In genomic region chr5:96745844-96746531, GRCh38 we compare ENCODE assay signal across 11 cellular contexts.
DNase-seq lines count a peak whose midpoint lies in the region; ATAC-seq, FAIRE-seq and TF ChIP-seq lines count a peak whose summit lies in the region.
"Had no signal": no experiment of that assay in that cellular context is flagged by ENCODE, and none has a peak within 500 bp of the region (broad histone marks: within the 10 kb centered on the region; RNA-seq: fewer than 3 reads in every experiment).

No MANE protein-coding gene starts in this region.

- no peak for TF ChIP-seq CTCF in HFF-Myc (IDR thresholded peaks at IDR 0.05; ENCODE audit: low read depth, low read length, missing control alignments)
- TF ChIP-seq CTCF in bronchial epithelial cell (IDR thresholded peaks at IDR 0.05; ENCODE audit: insufficient read depth, low read length, severe bottlenecking), result no peak
- no peak for TF ChIP-seq CTCF in psoas muscle (IDR thresholded peaks at IDR 0.05)

- 37 to 47% (median 42%) methylated on average over 5 of the region's 5 CpGs for WGBS in psoas muscle, 3 donors

- no peak for ATAC-seq in psoas muscle

- peaks cover 4% of the 10 kb centered on the region for H3K4me1 ChIP-seq in psoas muscle

- H3K27me3 ChIP-seq in bronchial epithelial cell (ENCODE audit: control insufficient read depth, insufficient read depth, low read length) (no peaks in the 10 kb centered on the region), psoas muscle (ENCODE audit: insufficient read depth in 3 of 3, low read length in 2 of 3) (no peaks in the 10 kb centered on the region)

- peak overlapping the region; percentile 43 for H3K27ac ChIP-seq in psoas muscle

- DNase-seq in NCI-H2171 treated with DMSO at 0.1 percent for 48 hours (lab: John Stamatoyannopoulos, UW) (peak; percentile 48), NCI-H2171 (lab: John Stamatoyannopoulos, UW) (no peak), HFF-Myc (ENCODE audit: extremely low read depth, low read depth) (peak; percentile 45), bronchial epithelial cell (ENCODE audit: low read depth) (no peak), psoas muscle (no peak), GM19239 (ENCODE audit: insufficient read length, low spot score) (no peak), NCI-H226 (no peak)
- DNase-seq in stimulated activated naive CD4-positive, alpha-beta T cell (lab: John Stamatoyannopoulos, UW), result no peak
- DNase-seq: activated effector memory CD4-positive, alpha-beta T cell treated with Interleukin-2 at 50 U/mL for 16 hours; NCI-H526; T1000 had no signal

- FAIRE-seq in bronchial epithelial cell (lab: Jason Lieb, UNC) (peak; percentile 72), GM19239 (lab: Jason Lieb, UNC) (no peak)

- intact Hi-C loops in psoas muscle (cut with DNase I), result loop anchor here in 1 of 2 donors (10.0 kb wide), 1 partner anchor 131 kb away; no protein-coding TSS in a partner anchor

- H3K9me3 ChIP-seq in psoas muscle, result no peaks in the 10 kb centered on the region

- H3K36me3 ChIP-seq in bronchial epithelial cell (ENCODE audit: control insufficient read depth, insufficient read depth, low read length) (peaks cover 38% of the 10 kb centered on the region), psoas muscle (ENCODE audit: insufficient read depth in 1 of 2, low read depth in 1 of 2) (peaks cover 23 to 100% of the 10 kb centered on the region in 2 donors)

- no peak overlapping the region for H3K4me3 ChIP-seq in HFF-Myc (replicated peaks; ENCODE audit: low read depth, low read length)
- no peak overlapping the region for H3K4me3 ChIP-seq in bronchial epithelial cell (ENCODE audit: low read depth, low read length)
- H3K4me3 ChIP-seq in psoas muscle, result no peak overlapping the region

Comparison
In these comparisons a context has a peak if more than half of its experiments do, and no peak if none do; other contexts are left out.
1. DNase-seq: peak in NCI-H2171 treated with DMSO at 0.1 percent for 48 hours (single experiment) and HFF-Myc (single experiment); none in NCI-H2171 (single experiment), bronchial epithelial cell (single experiment), psoas muscle (0 of 2), stimulated activated naive CD4-positive, alpha-beta T cell (0 of 6), GM19239 (single experiment) and NCI-H226 (single experiment).